Comparison of ENCODE assay signal across 15 cellular contexts in genomic region chr10:71250405-71250804, GRCh38. TPM values are rescaled to one million over a fixed set of nuclear protein-coding genes. Genes with fewer than 3 reads are reported as not detected.
DNase-seq lines count a peak whose midpoint lies in the region; ATAC-seq and TF ChIP-seq lines count a peak whose summit lies in the region.
"Had no signal": no experiment of that assay in that cellular context is flagged by ENCODE, and none has a peak within 500 bp of the region (broad histone marks: within the 10 kb centered on the region; RNA-seq: fewer than 3 reads in every experiment).

No MANE protein-coding gene starts in this region.

- H3K4me3 ChIP-seq in left ventricle myocardium inferior (no peak overlapping the region), fibroblast of mammary gland (ENCODE audit: control insufficient read depth, low read depth, low read length) (no peak overlapping the region), tibial artery (no peak overlapping the region)

- no peak for ATAC-seq in sciatic nerve
- ATAC-seq: Panc1 had no signal

- H3K36me3 ChIP-seq in left ventricle myocardium inferior (no peaks in the 10 kb centered on the region), tibial artery (no peaks in the 10 kb centered on the region)

- TF ChIP-seq CTCF in left ventricle myocardium inferior (IDR thresholded peaks at IDR 0.05; ENCODE audit: borderline replicate concordance), result no peak
- TF ChIP-seq CTCF in fibroblast of mammary gland (conservative IDR thresholded peaks at IDR 0.05; ENCODE audit: control insufficient read depth, insufficient read depth, low read depth, low read length), result no peak
- TF ChIP-seq CTCF in tibial artery (IDR thresholded peaks at IDR 0.05), result no peak

- intact Hi-C loops in left ventricle myocardium inferior (cut with micrococcal nuclease), result no loop called here
- intact Hi-C loops in cardiac septum (cut with DNase I), result no loop called here
- intact Hi-C loops in sciatic nerve (cut with DNase I), result no loop called here
- intact Hi-C loops in tibial artery (cut with DNase I; ENCODE audit: low total_unique reads), result no loop called here

- H3K9me3 ChIP-seq in left ventricle myocardium inferior (replicated peaks) (no peaks in the 10 kb centered on the region), tibial artery (no peaks in the 10 kb centered on the region)

- DNase-seq in left ventricle myocardium inferior (no peak), cardiac septum (ENCODE audit: low spot score) (no peak), RPMI8226 (peak; percentile 40), fibroblast of mammary gland (ENCODE audit: low read depth) (peak; percentile 21), substantia nigra (lab: John Stamatoyannopoulos, UW) (no peak), sciatic nerve (ENCODE audit: low spot score) (no peak), tibial artery (no peak), activated T-cell treated with anti-CD3 and anti-CD28 coated beads for 4 hours (no peak)
- DNase-seq: CD4-positive, alpha-beta T cell; NCI-H1105; NCI-H1694 treated with DMSO at 0.1 percent for 48 hours; NCI-H774; SIG-M5 had no signal

- H3K4me1 ChIP-seq in left ventricle myocardium inferior (peaks cover 100% of the 10 kb centered on the region), tibial artery (peaks cover 0 to 17% (median 9%) of the 10 kb centered on the region in 4 donors)

- H3K27me3 ChIP-seq in left ventricle myocardium inferior (ENCODE audit: low read depth), result no peaks in the 10 kb centered on the region
- H3K27me3 ChIP-seq in tibial artery, result no peaks in the 10 kb centered on the region

- H3K27ac ChIP-seq in left ventricle myocardium inferior (replicated peaks) (peak overlapping the region; percentile 20), substantia nigra (ENCODE audit: low read depth, low read length, poor library complexity, severe bottlenecking) (peak overlapping the region; percentile 3), tibial artery (no peak overlapping the region)
- H3K27ac ChIP-seq: KMS-11 had no signal

RNA-seq across cellular contexts. Expression of gene UNC5B, which starts 38.0 kb away (rescaled TPM):
- total RNA-seq in left ventricle myocardium inferior (15.6 TPM), cardiac septum (22.4 TPM), sciatic nerve (4.1 TPM)

Comparison
In these comparisons a context has a peak if more than half of its experiments do, and no peak if none do; other contexts are left out.
1. DNase-seq: peak in RPMI8226 (single experiment) and fibroblast of mammary gland (single experiment); none in left ventricle myocardium inferior (single experiment), cardiac septum (single experiment), substantia nigra (0 of 49), sciatic nerve (single experiment), tibial artery (0 of 2) and activated T-cell treated with anti-CD3 and anti-CD28 coated beads for 4 hours (single experiment).
2. H3K27ac ChIP-seq: peak in left ventricle myocardium inferior (single experiment) and substantia nigra (single experiment); none in tibial artery (0 of 2).